Comparison of ENCODE assay signal across 11 cellular contexts in the genomic region with DNA sequence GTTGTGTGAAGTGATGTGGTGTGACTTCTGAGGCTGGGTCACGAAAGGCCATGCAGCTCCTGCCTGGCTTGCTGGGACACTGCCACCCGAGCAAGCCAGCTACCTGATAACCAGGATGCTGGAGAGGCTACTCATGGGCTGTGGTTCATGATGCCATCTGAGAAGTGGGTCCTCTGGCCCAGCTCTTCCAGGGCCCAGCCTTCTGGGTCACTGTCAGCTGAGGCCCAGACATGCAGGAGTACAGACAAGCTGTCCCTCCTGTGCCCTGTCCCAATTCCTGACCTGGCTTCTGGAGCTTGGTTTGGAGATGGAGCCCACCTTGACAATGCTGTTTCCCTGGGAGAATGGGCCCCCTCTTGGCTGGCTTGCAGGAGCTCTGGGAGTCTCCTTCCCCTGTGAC.
A peak's percentile ranks its signal among the peaks of the same experiment; 100 is the strongest.
DNase-seq lines count a peak whose midpoint lies in the region; ATAC-seq and TF ChIP-seq lines count a peak whose summit lies in the region.
"Had no signal": no experiment of that assay in that cellular context is flagged by ENCODE, and none has a peak within 500 bp of the region (broad histone marks: within the 10 kb centered on the region; RNA-seq: fewer than 3 reads in every experiment).

No MANE protein-coding gene starts in this region.

- H3K36me3 ChIP-seq in SJSA1 (peaks cover 4% of the 10 kb centered on the region; the same call in 1 of the 2 replicates), hepatocyte (replicated peaks; ENCODE audit: insufficient read depth, low read depth) (no peaks in the 10 kb centered on the region), stomach smooth muscle (ENCODE audit: control insufficient read depth in 2 of 2, insufficient read depth in 2 of 2, low read length in 2 of 2) (no peaks in the 10 kb centered on the region), prostate gland (no peaks in the 10 kb centered on the region), left lung (no peaks in the 10 kb centered on the region)

- 83% methylated on average over 2 of the region's 2 CpGs for WGBS in hepatocyte (ENCODE audit: low lambda C conversion rate, missing lambda C conversion rate)
- 90% methylated on average over 2 of the region's 2 CpGs for WGBS in prostate gland

- H3K9me3 ChIP-seq in SJSA1 (replicated peaks) (no peaks in the 10 kb centered on the region), hepatocyte (ENCODE audit: low read depth) (no peaks in the 10 kb centered on the region), stomach smooth muscle (ENCODE audit: control insufficient read depth in 2 of 2, low read length in 2 of 2) (no peaks in the 10 kb centered on the region), prostate gland (no peaks in the 10 kb centered on the region), left lung (no peaks in the 10 kb centered on the region)

- H3K4me2 ChIP-seq in hepatocyte: peak overlapping the region; percentile 92

- H3K4me3 ChIP-seq in SJSA1 (peak overlapping the region; percentile 54; the same call in 1 of the 2 replicates), hepatocyte (no peak overlapping the region), stomach smooth muscle (ENCODE audit: low read length in 2 of 2) (peak overlapping the region in 1 of 2 donors; percentile 92), prostate gland (no peak overlapping the region), left lung (peak overlapping the region in 1 of 2 donors; percentile 54)

- peak overlapping the region; percentile 24; the same call in 1 of the 2 replicates for H3K27ac ChIP-seq in SJSA1
- no peak overlapping the region for H3K27ac ChIP-seq in hepatocyte
- peak overlapping the region; percentile 70 for H3K27ac ChIP-seq in stomach smooth muscle (ENCODE audit: low read length)
- no peak overlapping the region for H3K27ac ChIP-seq in prostate gland
- no peak overlapping the region for H3K27ac ChIP-seq in left lung

- no peak for TF ChIP-seq POLR2A in prostate gland (IDR thresholded peaks at IDR 0.05)

- TF ChIP-seq CTCF in hepatocyte (IDR thresholded peaks at IDR 0.05; ENCODE audit: poor library complexity) (no peak), prostate gland (IDR thresholded peaks at IDR 0.05) (no peak), left lung (IDR thresholded peaks at IDR 0.05) (no peak)

- no peaks in the 10 kb centered on the region for H3K9me2 ChIP-seq in hepatocyte (replicated peaks; ENCODE audit: insufficient read depth)

- peaks cover 4% of the 10 kb centered on the region; the same call in 1 of the 2 replicates for H3K27me3 ChIP-seq in SJSA1 (replicated peaks)
- H3K27me3 ChIP-seq in hepatocyte: no peaks in the 10 kb centered on the region
- peaks cover 3 to 6% of the 10 kb centered on the region in 2 donors for H3K27me3 ChIP-seq in stomach smooth muscle (ENCODE audit: control insufficient read depth in 1 of 2, insufficient read depth in 2 of 2, low read length in 2 of 2)
- no peaks in the 10 kb centered on the region for H3K27me3 ChIP-seq in prostate gland (replicated peaks; ENCODE audit: insufficient read depth)
- H3K27me3 ChIP-seq in left lung: peaks cover 0 to 5% of the 10 kb centered on the region in 2 donors

- peak; percentile 56 for DNase-seq in activated CD8-positive, alpha-beta memory T cell treated with anti-CD3 and anti-CD28 coated beads, Interleukin-2, amount 50 U/mL, for 48 hours
- no peak for DNase-seq in activated CD8-positive, alpha-beta memory T cell treated with anti-CD3 and anti-CD28 coated beads, Interleukin-2, amount 50 U/mL, for 4 hours
- DNase-seq in SJSA1 (ENCODE audit: low read depth in 1 of 2, low spot score in 2 of 2): no peak
- no peak for DNase-seq in hepatocyte (ENCODE audit: low spot score)
- DNase-seq in NCI-H510A treated with DMSO at 0.1 percent for 48 hours (lab: John Stamatoyannopoulos, UW): no peak
- no peak for DNase-seq in prostate gland (ENCODE audit: low spot score)
- DNase-seq in left lung: no peak
- DNase-seq: activated CD4-positive, CD25-positive, alpha-beta regulatory T cell treated with anti-CD3 and anti-CD28 coated beads, Interleukin-2, amount 50 U/mL, for 72 hours; NCI-H1092; NCI-H748 treated with DMSO at 0.1 percent for 48 hours had no signal

- H3K79me2 ChIP-seq in hepatocyte: no peaks in the 10 kb centered on the region

- H3K4me1 ChIP-seq in SJSA1 (replicated peaks) (peaks cover 12% of the 10 kb centered on the region), hepatocyte (ENCODE audit: insufficient read depth) (no peaks in the 10 kb centered on the region), stomach smooth muscle (ENCODE audit: control insufficient read depth, insufficient read depth, low read length) (peaks cover 27% of the 10 kb centered on the region), prostate gland (replicated peaks) (no peaks in the 10 kb centered on the region), left lung (peaks cover 5 to 15% of the 10 kb centered on the region in 2 donors)

- no peaks in the 10 kb centered on the region for H4K20me1 ChIP-seq in hepatocyte (ENCODE audit: insufficient read depth, poor library complexity, severe bottlenecking)

- intact Hi-C loops in prostate gland (cut with DNase I) (loop anchor here (5.0 to 10.0 kb wide), 2 partner anchors 87 to 404 kb away; a partner anchor contains a TSS), left lung (cut with DNase I) (loop anchor here in 1 of 2 donors (5.0 kb wide), 1 partner anchor 122 kb away; a partner anchor contains a TSS)

- H3K9ac ChIP-seq in stomach smooth muscle (ENCODE audit: low read length in 2 of 2): peak overlapping the region; percentile 50 to 89

- no peak for ATAC-seq in left lung

- H2AFZ ChIP-seq in hepatocyte: peak overlapping the region; percentile 95

Comparison
In these comparisons a context has a peak if more than half of its experiments do, and no peak if none do; other contexts are left out.
1. H3K27ac ChIP-seq: peak in SJSA1 (single experiment) and stomach smooth muscle (single experiment); none in hepatocyte (single experiment), prostate gland (0 of 2) and left lung (0 of 2).